ENCODE assay signal across 29 cellular contexts in the genomic region with DNA sequence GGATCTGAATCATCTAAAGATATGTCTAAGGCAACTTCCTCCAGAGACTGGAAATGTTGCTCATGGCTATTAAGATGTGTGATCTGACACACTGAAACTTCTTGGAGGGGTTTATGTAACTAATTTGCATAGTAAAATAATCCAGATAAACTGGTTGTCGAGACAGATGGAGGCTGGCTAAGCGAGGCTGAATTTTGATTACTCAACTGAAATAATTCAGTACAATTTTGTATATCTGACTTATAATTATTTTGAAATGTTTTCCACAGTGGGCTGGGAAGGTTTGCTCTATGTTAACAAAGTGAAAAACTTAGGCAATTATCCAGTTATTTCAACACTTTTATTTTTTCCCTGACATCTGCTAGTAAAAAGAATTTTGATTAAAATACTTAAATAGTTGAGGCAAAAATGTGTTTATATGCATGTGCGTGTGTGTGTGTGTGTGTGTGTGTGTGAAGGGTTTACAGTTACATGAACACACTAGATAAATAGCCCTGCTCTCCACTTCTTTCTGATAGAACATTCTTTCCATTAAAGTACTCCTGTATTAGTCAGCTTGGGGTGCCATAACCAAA. TPM values are rescaled to one million over a fixed set of nuclear protein-coding genes. Genes with fewer than 3 reads are reported as not detected.
DNase-seq lines count a peak whose midpoint lies in the region; ATAC-seq, FAIRE-seq and TF ChIP-seq lines count a peak whose summit lies in the region.
"Had no signal": no experiment of that assay in that cellular context is flagged by ENCODE, and none has a peak within 500 bp of the region (broad histone marks: within the 10 kb centered on the region; RNA-seq: fewer than 3 reads in every experiment).

No MANE protein-coding gene starts in this region.

- H3K9me3 ChIP-seq in left ventricle myocardium inferior (replicated peaks) (no peaks in the 10 kb centered on the region), endothelial cell of umbilical vein (replicated peaks; ENCODE audit: control insufficient read depth, insufficient read depth, low read length) (no peaks in the 10 kb centered on the region), neural progenitor cell (ENCODE audit: low read depth) (no peaks in the 10 kb centered on the region)
- H3K9me3 ChIP-seq: A549; BLaER1 treated with 17β-estradiol and CSF1 and Interleukin-3, amounts not matched to agents 10 nM and 100 nM; heart right ventricle; neutrophil; prostate gland; SJSA1 had no signal

- ATAC-seq in Right ventricle myocardium superior (ENCODE audit: poor library complexity), result peak; percentile 48
- ATAC-seq: A549; stimulated activated naive CD8-positive, alpha-beta T cell treated with anti-CD3 and anti-CD28 coated beads, Interleukin-15, amount 100 ng/mL, for 72 hours; WTC11 had no signal

- H3K36me3 ChIP-seq in left ventricle myocardium inferior (no peaks in the 10 kb centered on the region), endothelial cell of umbilical vein (ENCODE audit: control insufficient read depth in 2 of 2, extremely low read depth in 1 of 2, insufficient read depth in 2 of 2, low read length in 2 of 2) (no peaks in the 10 kb centered on the region), neural progenitor cell (no peaks in the 10 kb centered on the region)
- H3K36me3 ChIP-seq: BLaER1 treated with 17β-estradiol and CSF1 and Interleukin-3, amounts not matched to agents 10 nM and 100 nM; heart right ventricle; neutrophil; prostate gland; SJSA1 had no signal

- no peak overlapping the region for H3K9ac ChIP-seq in endothelial cell of umbilical vein (replicated peaks; ENCODE audit: extremely low read depth, insufficient read depth, low read length)
- H3K9ac ChIP-seq in neural progenitor cell, result no peak overlapping the region
- H3K9ac ChIP-seq: BLaER1 treated with 17β-estradiol and CSF1 and Interleukin-3, amounts not matched to agents 10 nM and 100 nM had no signal

- H3K9me1 ChIP-seq in endothelial cell of umbilical vein (replicated peaks; ENCODE audit: control insufficient read depth, extremely low read depth, insufficient read depth, low read length), result no peaks in the 10 kb centered on the region

- intact Hi-C loops in Right ventricle myocardium superior (cut with DNase I) (no loop called here), left ventricle myocardium inferior (cut with micrococcal nuclease) (no loop called here), endothelial cell of umbilical vein (cut with micrococcal nuclease) (no loop called here)

- H3K79me2 ChIP-seq in endothelial cell of umbilical vein (ENCODE audit: control insufficient read depth, insufficient read depth, low read length) (no peaks in the 10 kb centered on the region), neural progenitor cell (ENCODE audit: low read depth) (no peaks in the 10 kb centered on the region)

- H3K4me1 ChIP-seq in left ventricle myocardium inferior (peaks cover 15% of the 10 kb centered on the region), endothelial cell of umbilical vein (ENCODE audit: control insufficient read depth, extremely low read depth, insufficient read depth, low read length) (no peaks in the 10 kb centered on the region), neural progenitor cell (no peaks in the 10 kb centered on the region)
- H3K4me1 ChIP-seq: prostate gland, SJSA1 had no signal

- no peaks in the 10 kb centered on the region for H4K20me1 ChIP-seq in endothelial cell of umbilical vein (replicated peaks; ENCODE audit: control insufficient read depth, extremely low read depth, insufficient read depth, low read length)
- H4K20me1 ChIP-seq in neural progenitor cell (ENCODE audit: low read depth), result no peaks in the 10 kb centered on the region
- H4K20me1 ChIP-seq: BLaER1 treated with 17β-estradiol and CSF1 and Interleukin-3, amounts not matched to agents 10 nM and 100 nM had no signal

- H3K9me3 Mint-ChIP-seq in HFFc6 (no peaks in the 10 kb centered on the region), neural progenitor cell (no peaks in the 10 kb centered on the region)
- H3K9me3 Mint-ChIP-seq: activated naive CD4-positive, alpha-beta T cell treated with anti-CD3 and anti-CD28 coated beads for 36 hours; stimulated activated naive CD8-positive, alpha-beta T cell treated with anti-CD3 and anti-CD28 coated beads, Interleukin-15, amount 100 ng/mL, for 72 hours had no signal

- FAIRE-seq in endothelial cell of umbilical vein (lab: Jason Lieb, UNC), result no peak
- FAIRE-seq: A549, GM18507 had no signal

- H3K27me3 ChIP-seq in left ventricle myocardium inferior (ENCODE audit: low read depth), result no peaks in the 10 kb centered on the region
- no peaks in the 10 kb centered on the region for H3K27me3 ChIP-seq in endothelial cell of umbilical vein (ENCODE audit: control insufficient read depth in 2 of 2, insufficient read depth in 2 of 2, low read length in 2 of 2)
- no peaks in the 10 kb centered on the region for H3K27me3 ChIP-seq in neural progenitor cell
- H3K27me3 ChIP-seq: BLaER1 treated with 17β-estradiol and CSF1 and Interleukin-3, amounts not matched to agents 10 nM and 100 nM; heart right ventricle; SJSA1 had no signal

- H3K4me3 ChIP-seq in left ventricle myocardium inferior (no peak overlapping the region), endothelial cell of umbilical vein (replicated peaks in 1 of 3; ENCODE audit: insufficient read depth in 1 of 3, low read depth in 1 of 3, low read length in 3 of 3) (no peak overlapping the region), neural progenitor cell (no peak overlapping the region)
- H3K4me3 ChIP-seq: A549; BLaER1 treated with 17β-estradiol and CSF1 and Interleukin-3, amounts not matched to agents 10 nM and 100 nM; coronary artery; heart right ventricle; prostate gland; SJSA1 had no signal

- no TSS peak for BruUV-seq in endothelial cell of umbilical vein (replicated peaks; lab: Mats Ljungman, UMichigan)

- no peak overlapping the region for H3K4me3 Mint-ChIP-seq in HFFc6
- no peak overlapping the region for H3K4me3 Mint-ChIP-seq in neural progenitor cell
- H3K4me3 Mint-ChIP-seq: activated naive CD4-positive, alpha-beta T cell treated with anti-CD3 and anti-CD28 coated beads for 36 hours; H9; stimulated activated naive CD8-positive, alpha-beta T cell treated with anti-CD3 and anti-CD28 coated beads, Interleukin-15, amount 100 ng/mL, for 72 hours; WTC11 had no signal

- H3K27ac ChIP-seq in left ventricle myocardium inferior (replicated peaks), result no peak overlapping the region
- no peak overlapping the region for H3K27ac ChIP-seq in endothelial cell of umbilical vein (ENCODE audit: insufficient read depth, low read depth, low read length)
- H3K27ac ChIP-seq in neural progenitor cell, result no peak overlapping the region
- H3K27ac ChIP-seq: A549; BLaER1 treated with 17β-estradiol and CSF1 and Interleukin-3, amounts not matched to agents 10 nM and 100 nM; coronary artery; heart right ventricle; neutrophil; prostate gland; SJSA1 had no signal

- dilution Hi-C loops in endothelial cell of umbilical vein (cut with MboI; ENCODE audit: extremely low pct_ligation_motif_present, low sequenced_read_pairs), result no loop called here

- peaks cover 35% of the 10 kb centered on the region for H3K4me1 Mint-ChIP-seq in HFFc6 (ENCODE audit: low read depth)
- H3K4me1 Mint-ChIP-seq in neural progenitor cell, result peaks cover 6% of the 10 kb centered on the region
- H3K4me1 Mint-ChIP-seq: stimulated activated naive CD8-positive, alpha-beta T cell treated with anti-CD3 and anti-CD28 coated beads, Interleukin-15, amount 100 ng/mL, for 72 hours had no signal

- POLR2A ChIA-PET in endothelial cell of umbilical vein (lab: Charles Lee), result no interaction called here

- H3K4me2 ChIP-seq in endothelial cell of umbilical vein (ENCODE audit: insufficient read depth, low read length), result no peak overlapping the region
- H3K4me2 ChIP-seq in neural progenitor cell, result no peak overlapping the region
- H3K4me2 ChIP-seq: A549; BLaER1 treated with 17β-estradiol and CSF1 and Interleukin-3, amounts not matched to agents 10 nM and 100 nM had no signal

- no peaks in the 10 kb centered on the region for H3F3A ChIP-seq in neural progenitor cell (ENCODE audit: low read depth)

- TF ChIP-seq POLR2A in endothelial cell of umbilical vein (IDR thresholded peaks at IDR 0.05; ENCODE audit: low read depth, low read length), result no peak

- TF ChIP-seq CTCF in left ventricle myocardium inferior (IDR thresholded peaks at IDR 0.05; ENCODE audit: borderline replicate concordance), result no peak
- TF ChIP-seq CTCF in endothelial cell of umbilical vein (IDR thresholded peaks at IDR 0.05; ENCODE audit: extremely low read depth in 1 of 2, insufficient read depth in 1 of 2, low read depth in 1 of 2, low read length in 2 of 2), result no peak
- TF ChIP-seq CTCF in HFFc6 (IDR thresholded peaks at IDR 0.05), result no peak
- no peak for TF ChIP-seq CTCF in neural progenitor cell (IDR thresholded peaks at IDR 0.05)

- H2AFZ ChIP-seq in endothelial cell of umbilical vein (ENCODE audit: low read depth, low read length) (no peak overlapping the region), neural progenitor cell (replicated peaks) (no peak overlapping the region)

- CTCF ChIA-PET in endothelial cell of umbilical vein (lab: Charles Lee), result interaction anchor here (1.7 kb wide), 1 partner anchor 37 kb away, joined by 6 read pairs; no protein-coding TSS in a partner anchor

- no peak for DNase-seq in Right ventricle myocardium superior
- DNase-seq in left ventricle myocardium inferior, result no peak
- no peak for DNase-seq in endothelial cell of umbilical vein (ENCODE audit: low read depth, low spot score)
- peak; percentile 80 for DNase-seq in iris pigment epithelial cell (ENCODE audit: low read depth)
- DNase-seq in DMS53 treated with DMSO at 0.1 percent for 48 hours (lab: John Stamatoyannopoulos, UW; ENCODE audit: unreplicated experiment), result no peak
- no peak for DNase-seq in HFFc6
- no peak for DNase-seq in neural progenitor cell (ENCODE audit: low spot score)
- DNase-seq in NCI-H1694 treated with DMSO at 0.1 percent for 48 hours (lab: John Stamatoyannopoulos, UW), result no peak
- DNase-seq: activated CD4-positive, alpha-beta T cell treated with anti-CD3 and anti-CD28 coated beads, Interleukin-2, amount 50 U/mL, for 1 hour; activated naive CD4-positive, alpha-beta T cell treated with anti-CD3 and anti-CD28 coated beads for 36 hours; amygdala; COR-L47; DMS79 treated with DMSO at 0.1 percent for 48 hours; H9; heart right ventricle; mesendoderm; NCI-H1092 treated with DMSO at 0.1 percent for 48 hours; NCI-H1930; NCI-H2227 treated with DMSO at 0.1 percent for 48 hours; NCI-H526 treated with DMSO at 0.1 percent for 48 hours; stimulated activated naive CD8-positive, alpha-beta T cell treated with anti-CD3 and anti-CD28 coated beads, Interleukin-15, amount 100 ng/mL, for 72 hours had no signal

- H3K27ac Mint-ChIP-seq in HFFc6 (no peak overlapping the region), neural progenitor cell (no peak overlapping the region)
- H3K27ac Mint-ChIP-seq: activated naive CD4-positive, alpha-beta T cell treated with anti-CD3 and anti-CD28 coated beads for 36 hours; stimulated activated naive CD8-positive, alpha-beta T cell treated with anti-CD3 and anti-CD28 coated beads, Interleukin-15, amount 100 ng/mL, for 72 hours; WTC11 had no signal

- H3K36me3 Mint-ChIP-seq in HFFc6 (ENCODE audit: low read depth) (no peaks in the 10 kb centered on the region), neural progenitor cell (no peaks in the 10 kb centered on the region)
- H3K36me3 Mint-ChIP-seq: WTC11 had no signal

- H3K27me3 Mint-ChIP-seq in HFFc6 (ENCODE audit: insufficient read depth) (no peaks in the 10 kb centered on the region), neural progenitor cell (ENCODE audit: insufficient read depth, low read depth) (no peaks in the 10 kb centered on the region)

RNA-seq across cellular contexts. Expression of gene MAP3K20, which starts 11.3 kb away (rescaled TPM):
- 402 TPM for total RNA-seq in Right ventricle myocardium superior
- 466 TPM for total RNA-seq in left ventricle myocardium inferior
- total RNA-seq in endothelial cell of umbilical vein, result 31.5 and 32.0 TPM in 2 replicates
- polyA plus RNA-seq in endothelial cell of umbilical vein, result 6.3 and 7.8 TPM in 2 replicates
- 11.0 and 11.9 TPM in 2 replicates for polyA plus RNA-seq in endothelial cell of umbilical vein (2011; cell fraction: cytosol; rRNA removed)
- polyA plus RNA-seq in endothelial cell of umbilical vein (2011; cell fraction: nucleus; rRNA removed), result 9.9 and 12.1 TPM in 2 replicates
- polyA plus RNA-seq in endothelial cell of umbilical vein (2012), result 20.9 and 27.3 TPM in 2 replicates
- polyA minus RNA-seq in endothelial cell of umbilical vein, result 17.3 and 22.5 TPM in 2 replicates
- 25.4 TPM for polyA minus RNA-seq in endothelial cell of umbilical vein (2011; cell fraction: cytosol; rRNA and poly(A)+ RNA removed)
- 19.8 and 20.5 TPM in 2 replicates for polyA minus RNA-seq in endothelial cell of umbilical vein (2011; cell fraction: nucleus; rRNA and poly(A)+ RNA removed)
- total RNA-seq in HFFc6 (2021; fragmentation: NEBNext Ultra II Directional; extraction: Animal tissue kit (Norgen Biotek cat#: 25700)), result 100 to 1,000 TPM; 126 to 150 (median 134) TPM
- 10.7 and 18.0 TPM in 2 replicates for total RNA-seq in neural progenitor cell (ENCODE audit: low replicate concordance)
